Comparison of ENCODE assay signal across 22 cellular contexts in genomic region chr22:40749829-40750228, GRCh38.
A peak's percentile ranks its signal among the peaks of the same experiment; 100 is the strongest.
DNase-seq lines count a peak whose midpoint lies in the region; ATAC-seq and TF ChIP-seq lines count a peak whose summit lies in the region.
"Had no signal": no experiment of that assay in that cellular context is flagged by ENCODE, and none has a peak within 500 bp of the region (broad histone marks: within the 10 kb centered on the region; RNA-seq: fewer than 3 reads in every experiment).

No MANE protein-coding gene starts in this region.

- peaks cover 2% of the 10 kb centered on the region; the same call in 1 of the 2 replicates for H3K4me1 ChIP-seq in Panc1 (ENCODE audit: control insufficient read depth, insufficient read depth, low read length)
- H3K4me1 ChIP-seq in testis: peaks cover 26% of the 10 kb centered on the region
- peaks cover 4% of the 10 kb centered on the region; the same call in 1 of the 2 replicates for H3K4me1 ChIP-seq in BE2C
- H3K4me1 ChIP-seq: BLaER1 treated with 17β-estradiol and CSF1 and Interleukin-3, amounts not matched to agents 10 nM and 100 nM; HAP-1 had no signal

- TF ChIP-seq CTCF in Panc1 (IDR thresholded peaks at IDR 0.05) (no peak), nephron progenitor cell (IDR thresholded peaks at IDR 0.05) (no peak), testis (IDR thresholded peaks at IDR 0.05) (no peak), BE2C (IDR thresholded peaks at IDR 0.05; ENCODE audit: low read depth, low read length) (no peak)

- no TSS peak for BruUV-seq in Panc1 (replicated peaks; lab: Mats Ljungman, UMichigan)

- H3K9me3 Mint-ChIP-seq in nephron progenitor cell: peaks cover 25% of the 10 kb centered on the region
- H3K9me3 Mint-ChIP-seq: CD8-positive, alpha-beta memory T cell had no signal

- CTCF ChIA-PET in Panc1 (lab: Charles Lee): no interaction called here

- peak overlapping the region; percentile 86 for H3K27ac Mint-ChIP-seq in nephron progenitor cell
- H3K27ac Mint-ChIP-seq: B cell; CD14-positive monocyte; CD4-positive, alpha-beta T cell; HFFc6 had no signal

- in situ Hi-C loops in Panc1 (cut with HindIII; ENCODE audit: low pct_unique_long_range_greater_than_20kb, low sequenced_read_pairs): no loop called here

- H3K36me3 ChIP-seq in Panc1 (ENCODE audit: control insufficient read depth, insufficient read depth, low read length) (no peaks in the 10 kb centered on the region), testis (ENCODE audit: low read depth, missing control alignments) (no peaks in the 10 kb centered on the region), BE2C (no peaks in the 10 kb centered on the region)
- H3K36me3 ChIP-seq: HAP-1 had no signal

- no peaks in the 10 kb centered on the region for H3K27me3 ChIP-seq in Panc1 (ENCODE audit: control insufficient read depth, insufficient read depth, low read length)
- no peaks in the 10 kb centered on the region for H3K27me3 ChIP-seq in testis
- H3K27me3 ChIP-seq in BE2C: no peaks in the 10 kb centered on the region

- DNase-seq in Panc1 (ENCODE audit: low read depth, low spot score) (no peak), left lobe of liver (ENCODE audit: low spot score) (peak; percentile 11), nephron progenitor cell (no peak), testis (no peak), NCI-H526 (lab: John Stamatoyannopoulos, UW) (no peak), left ventricle myocardium superior (no peak), BE2C (no peak)
- DNase-seq: CD4-positive, alpha-beta T cell; CD8-positive, alpha-beta memory T cell; DMS 273 treated with DMSO at 0.1 percent for 48 hours; DMS79; EL; GDM1; GOT3; HFFc6 had no signal

- H3K4me3 Mint-ChIP-seq in nephron progenitor cell: no peak overlapping the region
- H3K4me3 Mint-ChIP-seq: B cell; CD14-positive monocyte; CD4-positive, alpha-beta T cell; CD8-positive, alpha-beta memory T cell; HFFc6 had no signal

- ATAC-seq in Panc1 (no peak), left lobe of liver (no peak), GM19397 (IDR thresholded peaks at IDR 0.05; ENCODE audit: unreplicated experiment) (no peak), left ventricle myocardium superior (no peak)
- ATAC-seq: GM12878 had no signal

- peaks cover 11% of the 10 kb centered on the region for H3K27me3 Mint-ChIP-seq in nephron progenitor cell (ENCODE audit: low read depth, poor library complexity)
- H3K27me3 Mint-ChIP-seq: B cell; CD4-positive, alpha-beta T cell had no signal

- H3K36me3 Mint-ChIP-seq in nephron progenitor cell (ENCODE audit: low read depth): no peaks in the 10 kb centered on the region
- H3K36me3 Mint-ChIP-seq: CD14-positive monocyte; CD8-positive, alpha-beta memory T cell had no signal

- intact Hi-C loops in Panc1 (cut with micrococcal nuclease; ENCODE audit: unreplicated experiment): no loop called here
- intact Hi-C loops in testis (cut with DNase I; ENCODE audit: low total_unique reads): loop anchor here (10.0 kb wide), 1 partner anchor 335 kb away; no protein-coding TSS in a partner anchor
- intact Hi-C loops in left ventricle myocardium superior (cut with micrococcal nuclease): no loop called here

- H3K4me1 Mint-ChIP-seq in nephron progenitor cell: peaks cover 55% of the 10 kb centered on the region
- H3K4me1 Mint-ChIP-seq: B cell; CD14-positive monocyte; CD8-positive, alpha-beta memory T cell had no signal

- H3K4me3 ChIP-seq in Panc1 (ENCODE audit: low read depth in 2 of 2, low read length in 2 of 2) (no peak overlapping the region), testis (no peak overlapping the region), BE2C (ENCODE audit: low read depth, low read length) (no peak overlapping the region)
- H3K4me3 ChIP-seq: BLaER1 treated with 17β-estradiol and CSF1 and Interleukin-3, amounts not matched to agents 10 nM and 100 nM; GM12878; HAP-1 had no signal

- H3K9me3 ChIP-seq in Panc1 (ENCODE audit: control insufficient read depth, insufficient read depth, low read depth, low read length) (peaks cover 4% of the 10 kb centered on the region; the same call in 1 of the 2 replicates), testis (no peaks in the 10 kb centered on the region), BE2C (no peaks in the 10 kb centered on the region; the same call in 1 of the 2 replicates)

- no peak for TF ChIP-seq POLR2A in testis (IDR thresholded peaks at IDR 0.05)

- POLR2A ChIA-PET in Panc1 (lab: Charles Lee): no interaction called here

- H3K27ac ChIP-seq in Panc1 (ENCODE audit: low read length) (peak overlapping the region; percentile 48; the same call in 1 of the 2 replicates), testis (peak overlapping the region; percentile 72 to 83)
- H3K27ac ChIP-seq: 22Rv1; BLaER1 treated with 17β-estradiol and CSF1 and Interleukin-3, amounts not matched to agents 10 nM and 100 nM had no signal
